In genomic region chr4:156673483-156673882, GRCh38 we compare ENCODE assay signal across 19 cellular contexts.
DNase-seq lines count a peak whose midpoint lies in the region; ATAC-seq and TF ChIP-seq lines count a peak whose summit lies in the region.
"Had no signal": no experiment of that assay in that cellular context is flagged by ENCODE, and none has a peak within 500 bp of the region (broad histone marks: within the 10 kb centered on the region; RNA-seq: fewer than 3 reads in every experiment).

No MANE protein-coding gene starts in this region.

- H2AFZ ChIP-seq in mesenchymal stem cell (ENCODE audit: low read depth, low read length) = no peak overlapping the region

- in situ Hi-C loops in brain microvascular endothelial cell (cut with HindIII; ENCODE audit: low pct_ligation_motif_present, low sequenced_read_pairs) = no loop called here

- H2BK15ac ChIP-seq in mesenchymal stem cell (ENCODE audit: low read depth, poor library complexity, severe bottlenecking) = no peak overlapping the region

- H3K9ac ChIP-seq in mesenchymal stem cell (ENCODE audit: low read length) = no peak overlapping the region
- H3K9ac ChIP-seq: BLaER1 treated with 17β-estradiol and CSF1 and Interleukin-3, amounts not matched to agents 10 nM and 100 nM; neural progenitor cell had no signal

- H2BK5ac ChIP-seq in mesenchymal stem cell (ENCODE audit: low read depth, low read length, poor library complexity, severe bottlenecking) = no peak overlapping the region

- H3K79me1 ChIP-seq in mesenchymal stem cell (replicated peaks; ENCODE audit: low read length, poor library complexity, severe bottlenecking) = no peaks in the 10 kb centered on the region

- no peaks in the 10 kb centered on the region for H3K9me3 ChIP-seq in mesenchymal stem cell (ENCODE audit: control insufficient read depth, low read length)
- H3K9me3 ChIP-seq: BLaER1 treated with 17β-estradiol and CSF1 and Interleukin-3, amounts not matched to agents 10 nM and 100 nM had no signal

- 70% methylated on average over 2 of the region's 4 CpGs for WGBS in mesenchymal stem cell

- no peak overlapping the region for H3K27ac ChIP-seq in brain microvascular endothelial cell
- no peak overlapping the region for H3K27ac ChIP-seq in mesenchymal stem cell (ENCODE audit: low read length, poor library complexity, severe bottlenecking)
- no peak overlapping the region for H3K27ac ChIP-seq in substantia nigra (ENCODE audit: low read depth, low read length, poor library complexity, severe bottlenecking)
- H3K27ac ChIP-seq: BLaER1 treated with 17β-estradiol and CSF1 and Interleukin-3, amounts not matched to agents 10 nM and 100 nM; coronary artery; neural progenitor cell had no signal

- H3K36me3 ChIP-seq in brain microvascular endothelial cell (replicated peaks) (no peaks in the 10 kb centered on the region), mesenchymal stem cell (ENCODE audit: control insufficient read depth in 1 of 2, insufficient read depth in 2 of 2, low read depth in 1 of 2, low read length in 2 of 2) (no peaks in the 10 kb centered on the region)
- H3K36me3 ChIP-seq: BLaER1 treated with 17β-estradiol and CSF1 and Interleukin-3, amounts not matched to agents 10 nM and 100 nM; neural progenitor cell had no signal

- intact Hi-C loops in Right ventricle myocardium superior (cut with DNase I) = no loop called here

- H3K4me3 ChIP-seq in brain microvascular endothelial cell (ENCODE audit: low read depth, low read length) = no peak overlapping the region
- H3K4me3 ChIP-seq in mesenchymal stem cell (ENCODE audit: insufficient read depth in 1 of 2, low read depth in 1 of 2, low read length in 2 of 2) = no peak overlapping the region
- H3K4me3 ChIP-seq: BLaER1 treated with 17β-estradiol and CSF1 and Interleukin-3, amounts not matched to agents 10 nM and 100 nM; coronary artery; neural progenitor cell had no signal

- no peak for ATAC-seq in Right ventricle myocardium superior (ENCODE audit: poor library complexity)
- ATAC-seq: left lobe of liver, Right ventricle myocardium inferior had no signal

- peak overlapping the region in 1 of 2 experiments; percentile 90 for H2BK12ac ChIP-seq in mesenchymal stem cell (ENCODE audit: low read length in 2 of 2)

- no peaks in the 10 kb centered on the region for H3K4me1 ChIP-seq in mesenchymal stem cell (ENCODE audit: control insufficient read depth, insufficient read depth, low read depth, low read length)
- H3K4me1 ChIP-seq: BLaER1 treated with 17β-estradiol and CSF1 and Interleukin-3, amounts not matched to agents 10 nM and 100 nM; neural progenitor cell had no signal

- H3K4ac ChIP-seq in mesenchymal stem cell (ENCODE audit: low read depth in 1 of 2, low read length in 2 of 2) = peak overlapping the region in 1 of 2 experiments; percentile 67

- no peak overlapping the region for H4K91ac ChIP-seq in mesenchymal stem cell (ENCODE audit: low read length)

- H3K14ac ChIP-seq in mesenchymal stem cell (ENCODE audit: low read length in 2 of 2) = no peak overlapping the region

- H2AK5ac ChIP-seq in mesenchymal stem cell (ENCODE audit: low read length, severe bottlenecking) = no peak overlapping the region

- no peak overlapping the region for H4K8ac ChIP-seq in mesenchymal stem cell (ENCODE audit: low read length)

- DNase-seq in AG20443 (ENCODE audit: low spot score) (peak; percentile 35), M059J (ENCODE audit: low read depth) (peak; percentile 74), brain microvascular endothelial cell (peak; percentile 25), mesenchymal stem cell (peak; percentile 10), substantia nigra (lab: John Stamatoyannopoulos, UW) (no peak), Right ventricle myocardium superior (no peak), DMS153 (lab: John Stamatoyannopoulos, UW) (no peak)
- no peak for DNase-seq in activated effector memory CD4-positive, alpha-beta T cell treated with Interleukin-2 at 50 U/mL for 16 hours
- DNase-seq: activated CD4-positive, alpha-beta memory T cell treated with anti-CD3 and anti-CD28 coated beads for 36 hours; activated naive CD4-positive, alpha-beta T cell treated with anti-CD3 and anti-CD28 coated beads, Interleukin-2, amount 10 ng/mL, durations not matched to agents 7 days and 5 days; Kasumi-1; NCI-H526 treated with DMSO at 0.1 percent for 48 hours; stimulated activated CD4-positive, alpha-beta T cell treated with anti-CD3 and anti-CD28 coated beads, Interleukin-12 subunit alpha, Interleukin-12 subunit beta, amount 100 ng/mL, for 4 hours; T-helper 1 cell had no signal

- H3K4me2 ChIP-seq in mesenchymal stem cell (ENCODE audit: low read length, poor library complexity, severe bottlenecking) = no peak overlapping the region
- H3K4me2 ChIP-seq: BLaER1 treated with 17β-estradiol and CSF1 and Interleukin-3, amounts not matched to agents 10 nM and 100 nM; neural progenitor cell had no signal

- H2BK120ac ChIP-seq in mesenchymal stem cell (ENCODE audit: low read depth, low read length) = no peak overlapping the region

- H3K18ac ChIP-seq in mesenchymal stem cell (ENCODE audit: low read depth in 1 of 2, low read length in 2 of 2) = peak overlapping the region in 1 of 2 experiments; percentile 62

- H3K23ac ChIP-seq in mesenchymal stem cell (ENCODE audit: low read length in 2 of 2) = no peak overlapping the region

- TF ChIP-seq CTCF in brain microvascular endothelial cell (IDR thresholded peaks at IDR 0.05; ENCODE audit: low read depth, low read length, missing control alignments) = no peak

- H3K27me3 ChIP-seq in brain microvascular endothelial cell (replicated peaks) (no peaks in the 10 kb centered on the region), mesenchymal stem cell (ENCODE audit: control insufficient read depth in 1 of 2, insufficient read depth in 1 of 2, low read length in 2 of 2) (no peaks in the 10 kb centered on the region)
- H3K27me3 ChIP-seq: BLaER1 treated with 17β-estradiol and CSF1 and Interleukin-3, amounts not matched to agents 10 nM and 100 nM; neural progenitor cell had no signal

Comparison
In these comparisons a context has a peak if more than half of its experiments do, and no peak if none do; other contexts are left out.
1. DNase-seq: peak in AG20443 (single experiment), M059J (single experiment), brain microvascular endothelial cell (single experiment) and mesenchymal stem cell (single experiment); none in substantia nigra (0 of 49), Right ventricle myocardium superior (single experiment), DMS153 (single experiment) and activated effector memory CD4-positive, alpha-beta T cell treated with Interleukin-2 at 50 U/mL for 16 hours (single experiment).